ENCODE assay signal across 14 cellular contexts in the genomic region with DNA sequence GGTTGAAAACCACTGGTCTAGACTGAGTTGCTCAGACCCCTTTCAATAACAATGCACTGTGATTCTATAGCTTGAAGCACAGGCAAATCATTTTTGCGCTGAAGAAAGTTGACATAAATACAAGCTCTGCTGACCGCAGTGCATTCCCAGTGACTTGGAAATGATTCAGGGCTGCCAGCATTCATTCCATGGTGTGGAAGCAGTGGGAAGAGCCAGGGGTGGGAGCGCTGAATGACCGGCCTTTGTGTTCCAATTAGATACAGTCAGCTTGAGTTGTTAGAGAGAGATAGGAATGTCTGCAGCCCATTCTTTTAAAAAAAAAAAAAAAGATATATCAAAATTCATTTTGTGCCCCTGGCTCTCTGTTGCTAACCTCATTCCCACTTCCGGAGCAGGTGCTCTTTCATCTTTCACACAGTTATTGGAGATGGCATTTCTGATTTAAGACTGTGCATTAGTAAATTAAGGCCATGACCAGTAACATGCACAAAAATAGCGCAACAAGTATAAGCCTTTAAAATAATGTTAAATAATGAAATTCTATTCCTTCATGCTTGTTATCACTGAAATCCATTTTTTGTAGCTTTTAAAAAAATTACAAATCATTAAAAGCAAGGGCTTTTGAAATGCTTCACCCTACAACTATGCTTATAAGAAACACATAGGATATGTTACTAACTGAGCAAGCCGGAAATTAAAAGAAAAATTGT. TPM values are rescaled to one million over a fixed set of nuclear protein-coding genes. Genes with fewer than 3 reads are reported as not detected.
DNase-seq lines count a peak whose midpoint lies in the region; TF ChIP-seq lines count a peak whose summit lies in the region.
"Had no signal": no experiment of that assay in that cellular context is flagged by ENCODE, and none has a peak within 500 bp of the region (broad histone marks: within the 10 kb centered on the region; RNA-seq: fewer than 3 reads in every experiment).

No MANE protein-coding gene starts in this region.

- H3K9me2 ChIP-seq in Karpas-422 (replicated peaks; ENCODE audit: insufficient read depth, low read length): no peaks in the 10 kb centered on the region

- no peak overlapping the region for H3K4me3 ChIP-seq in Jurkat, Clone E6-1 (ENCODE audit: low read length)
- H3K4me3 ChIP-seq in Karpas-422 (ENCODE audit: low read length): no peak overlapping the region

- no peaks in the 10 kb centered on the region for H3K27me3 ChIP-seq in Karpas-422 (ENCODE audit: low read length)

- H3K79me2 ChIP-seq in Karpas-422 (ENCODE audit: low read length): no peaks in the 10 kb centered on the region

- H3K4me1 ChIP-seq in Karpas-422 (ENCODE audit: low read length): no peaks in the 10 kb centered on the region

- no peak overlapping the region for H3K4me2 ChIP-seq in Karpas-422 (ENCODE audit: low read depth, low read length, poor library complexity, severe bottlenecking)

- H3K27me3 Mint-ChIP-seq in brain: peaks cover 7% of the 10 kb centered on the region
- H3K27me3 Mint-ChIP-seq: activated naive CD8-positive, alpha-beta T cell treated with anti-CD3 and anti-CD28 coated beads, Interleukin-2, amount 10 ng/mL, durations not matched to agents 7 days and 5 days; CD4-positive, CD25-positive, alpha-beta regulatory T cell had no signal

- H3K9me3 ChIP-seq in Karpas-422 (ENCODE audit: low read length): no peaks in the 10 kb centered on the region

- peaks cover 15% of the 10 kb centered on the region for H3K36me3 Mint-ChIP-seq in brain
- H3K36me3 Mint-ChIP-seq: CD4-positive, CD25-positive, alpha-beta regulatory T cell had no signal

- peak overlapping the region in 2 of 5 experiments; percentile 49 to 59 for H3K4me3 Mint-ChIP-seq in brain
- H3K4me3 Mint-ChIP-seq: activated naive CD8-positive, alpha-beta T cell treated with anti-CD3 and anti-CD28 coated beads, Interleukin-2, amount 10 ng/mL, durations not matched to agents 7 days and 5 days; CD4-positive, CD25-positive, alpha-beta regulatory T cell had no signal

- TF ChIP-seq CTCF in brain (conservative IDR thresholded peaks at IDR 0.05): no peak

- H3K27ac ChIP-seq in Karpas-422 (ENCODE audit: low read length): no peak overlapping the region
- H3K27ac ChIP-seq: RWPE1 had no signal

- H3K9me3 Mint-ChIP-seq in brain: peaks cover 19 to 25% (median 22%) of the 10 kb centered on the region in 5 experiments

- no peak overlapping the region for H3K9ac ChIP-seq in Karpas-422 (ENCODE audit: low read length)

- H3K27ac Mint-ChIP-seq in brain: peak overlapping the region in 3 of 5 experiments; percentile 29 to 75 (median 63)
- H3K27ac Mint-ChIP-seq: activated naive CD8-positive, alpha-beta T cell treated with anti-CD3 and anti-CD28 coated beads, Interleukin-2, amount 10 ng/mL, durations not matched to agents 7 days and 5 days had no signal

- DNase-seq in AG08396 (ENCODE audit: low spot score) (peak; percentile 73), lung microvascular endothelial cell (ENCODE audit: low read depth in 2 of 2) (peak; percentile 87 to 93), DMS153 treated with DMSO at 0.1 percent for 48 hours (lab: John Stamatoyannopoulos, UW; ENCODE audit: unreplicated experiment) (no peak), NCI-H187 treated with DMSO at 0.1 percent for 48 hours (lab: John Stamatoyannopoulos, UW) (no peak), Karpas-422 (no peak), GDM1 (lab: John Stamatoyannopoulos, UW) (no peak)
- DNase-seq in Jurkat, Clone E6-1 (ENCODE audit: low read depth, low spot score): peak; percentile 73
- DNase-seq: activated CD4-positive, alpha-beta T cell treated with anti-CD3 and anti-CD28 coated beads for 48 hours; activated naive CD8-positive, alpha-beta T cell treated with anti-CD3 and anti-CD28 coated beads, Interleukin-2, amount 10 ng/mL, durations not matched to agents 7 days and 5 days; CD4-positive, CD25-positive, alpha-beta regulatory T cell; GOT3 had no signal

- H4K20me1 ChIP-seq in Karpas-422 (ENCODE audit: insufficient read depth, low read depth, low read length): no peaks in the 10 kb centered on the region

- H3K36me3 ChIP-seq in Karpas-422 (ENCODE audit: insufficient read depth, low read length): no peaks in the 10 kb centered on the region

- H2AFZ ChIP-seq in Karpas-422 (ENCODE audit: low read length): no peak overlapping the region

- peaks cover 41% of the 10 kb centered on the region for H3K4me1 Mint-ChIP-seq in brain

RNA-seq across cellular contexts. Expression of a gene that starts 59.4 kb away (rescaled TPM):
- polyA plus RNA-seq in Jurkat, Clone E6-1 (2012; ENCODE audit: insufficient read depth, insufficient read length): not detected
- not detected for polyA plus RNA-seq in brain (ENCODE audit: insufficient read depth, low read depth, low replicate concordance)
- total RNA-seq in lung microvascular endothelial cell: 0.40 and 0.44 TPM in 2 replicates
- not detected in 2 replicates for total RNA-seq in Karpas-422 (2014; rRNA removed; shearing (Covaris generic); ENCODE audit: low replicate concordance)
- total RNA-seq: glomerular endothelial cell had no signal

Comparison
In these comparisons a context has a peak if more than half of its experiments do, and no peak if none do; other contexts are left out.
1. DNase-seq: peak in AG08396 (single experiment), Jurkat, Clone E6-1 (single experiment) and lung microvascular endothelial cell (2 of 2); none in DMS153 treated with DMSO at 0.1 percent for 48 hours (single experiment), NCI-H187 treated with DMSO at 0.1 percent for 48 hours (single experiment), Karpas-422 (single experiment) and GDM1 (single experiment).